Comparison of ENCODE assay signal across 1 cellular context in the genomic region with DNA sequence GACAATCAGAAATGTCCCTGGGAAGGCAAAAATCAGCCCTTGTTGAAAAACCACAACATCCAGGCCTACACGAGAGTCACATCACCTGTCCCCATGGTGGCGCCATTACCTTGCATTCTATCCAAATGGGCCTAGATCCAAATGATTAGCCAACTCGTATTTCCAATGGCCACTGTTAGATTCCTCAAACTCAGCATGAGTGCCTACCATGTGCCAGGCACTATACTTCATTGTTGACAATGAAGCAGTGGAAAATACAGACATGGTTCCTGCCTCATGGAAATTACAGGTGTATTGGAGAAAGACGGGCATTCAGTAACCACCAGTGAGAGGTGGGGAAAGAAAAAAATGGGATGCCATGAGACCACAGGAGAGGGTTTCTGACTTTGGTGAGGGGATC.
TF ChIP-seq lines count a peak whose summit lies in the region.

No MANE protein-coding gene starts in this region.

TF ChIP-seq in K562, 482 proteins besides CTCF, POLR2A, EP300 and RAD21 (continued from another document and continues in another):
- TF ChIP-seq, protein P1, sequence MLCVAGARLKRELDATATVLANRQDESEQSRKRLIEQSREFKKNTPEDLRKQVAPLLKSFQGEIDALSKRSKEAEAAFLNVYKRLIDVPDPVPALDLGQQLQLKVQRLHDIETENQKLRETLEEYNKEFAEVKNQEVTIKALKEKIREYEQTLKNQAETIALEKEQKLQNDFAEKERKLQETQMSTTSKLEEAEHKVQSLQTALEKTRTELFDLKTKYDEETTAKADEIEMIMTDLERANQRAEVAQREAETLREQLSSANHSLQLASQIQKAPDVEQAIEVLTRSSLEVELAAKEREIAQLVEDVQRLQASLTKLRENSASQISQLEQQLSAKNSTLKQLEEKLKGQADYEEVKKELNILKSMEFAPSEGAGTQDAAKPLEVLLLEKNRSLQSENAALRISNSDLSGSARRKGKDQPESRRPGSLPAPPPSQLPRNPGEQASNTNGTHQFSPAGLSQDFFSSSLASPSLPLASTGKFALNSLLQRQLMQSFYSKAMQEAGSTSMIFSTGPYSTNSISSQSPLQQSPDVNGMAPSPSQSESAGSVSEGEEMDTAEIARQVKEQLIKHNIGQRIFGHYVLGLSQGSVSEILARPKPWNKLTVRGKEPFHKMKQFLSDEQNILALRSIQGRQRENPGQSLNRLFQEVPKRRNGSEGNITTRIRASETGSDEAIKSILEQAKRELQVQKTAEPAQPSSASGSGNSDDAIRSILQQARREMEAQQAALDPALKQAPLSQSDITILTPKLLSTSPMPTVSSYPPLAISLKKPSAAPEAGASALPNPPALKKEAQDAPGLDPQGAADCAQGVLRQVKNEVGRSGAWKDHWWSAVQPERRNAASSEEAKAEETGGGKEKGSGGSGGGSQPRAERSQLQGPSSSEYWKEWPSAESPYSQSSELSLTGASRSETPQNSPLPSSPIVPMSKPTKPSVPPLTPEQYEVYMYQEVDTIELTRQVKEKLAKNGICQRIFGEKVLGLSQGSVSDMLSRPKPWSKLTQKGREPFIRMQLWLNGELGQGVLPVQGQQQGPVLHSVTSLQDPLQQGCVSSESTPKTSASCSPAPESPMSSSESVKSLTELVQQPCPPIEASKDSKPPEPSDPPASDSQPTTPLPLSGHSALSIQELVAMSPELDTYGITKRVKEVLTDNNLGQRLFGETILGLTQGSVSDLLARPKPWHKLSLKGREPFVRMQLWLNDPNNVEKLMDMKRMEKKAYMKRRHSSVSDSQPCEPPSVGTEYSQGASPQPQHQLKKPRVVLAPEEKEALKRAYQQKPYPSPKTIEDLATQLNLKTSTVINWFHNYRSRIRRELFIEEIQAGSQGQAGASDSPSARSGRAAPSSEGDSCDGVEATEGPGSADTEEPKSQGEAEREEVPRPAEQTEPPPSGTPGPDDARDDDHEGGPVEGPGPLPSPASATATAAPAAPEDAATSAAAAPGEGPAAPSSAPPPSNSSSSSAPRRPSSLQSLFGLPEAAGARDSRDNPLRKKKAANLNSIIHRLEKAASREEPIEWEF (CRISPR knock-in tag; IDR thresholded peaks at IDR 0.05): no peak
- TF ChIP-seq HEY1 (CRISPR knock-in tag; IDR thresholded peaks at IDR 0.05; ENCODE audit: borderline replicate concordance) (no peak), E2F3 (CRISPR knock-in tag; IDR thresholded peaks at IDR 0.05) (no peak), LCOR (CRISPR knock-in tag; IDR thresholded peaks at IDR 0.05) (peak; percentile 36; the same call in 1 of the 2 replicates), DPF2 (IDR thresholded peaks at IDR 0.05) (0 out of 2 replicates have a peak, but pooled peaks have one; percentile 10), NR3C1 (CRISPR knock-in tag; IDR thresholded peaks at IDR 0.05) (no peak), NFIX (CRISPR knock-in tag; IDR thresholded peaks at IDR 0.05; ENCODE audit: low read depth) (no peak), IFI16 (CRISPR knock-in tag; IDR thresholded peaks at IDR 0.05) (no peak), SOX6 (IDR thresholded peaks at IDR 0.05) (no peak), ZNF212 (CRISPR knock-in tag; IDR thresholded peaks at IDR 0.05) (no peak), MEF2D (tag; conservative IDR thresholded peaks at IDR 0.05; ENCODE audit: low read depth) (no peak), ZFX (CRISPR knock-in tag; IDR thresholded peaks at IDR 0.05) (peak; percentile 59), BHLHE40 (IDR thresholded peaks at IDR 0.05; ENCODE audit: low read length) (no peak), ZNF311 (CRISPR knock-in tag; IDR thresholded peaks at IDR 0.05) (no peak), YY1 (IDR thresholded peaks at IDR 0.05; ENCODE audit: borderline replicate concordance in 1 of 3, control insufficient read depth in 1 of 3, extremely low read depth in 1 of 3, insufficient read depth in 3 of 3, insufficient read length in 1 of 3, insufficient replicate concordance in 2 of 3, low read depth in 1 of 3, low read length in 2 of 3) (peak in 1 of 3 experiments; percentile 36), TCF7L2 (IDR thresholded peaks at IDR 0.05; ENCODE audit: low read depth, low read length) (no peak), KAT2B (IDR thresholded peaks at IDR 0.05; ENCODE audit: low read depth, low read length) (no peak), HMG20B (CRISPR knock-in tag; IDR thresholded peaks at IDR 0.05) (no peak), HCFC1 (IDR thresholded peaks at IDR 0.05; ENCODE audit: low read depth, low read length) (no peak), ZNF717 (CRISPR knock-in tag; IDR thresholded peaks at IDR 0.05) (no peak), KDM4B (IDR thresholded peaks at IDR 0.05; ENCODE audit: borderline replicate concordance in 2 of 2, low read depth in 1 of 2) (no peak), FOXJ3 (CRISPR knock-in tag; IDR thresholded peaks at IDR 0.05) (no peak), ZNF253 (CRISPR knock-in tag; conservative IDR thresholded peaks at IDR 0.05) (no peak), ZNF644 (tag; IDR thresholded peaks at IDR 0.05; ENCODE audit: low read depth) (no peak), CC2D1A (IDR thresholded peaks at IDR 0.05) (peak; percentile 46; the same call in 1 of the 2 replicates), TCFL5 (CRISPR knock-in tag; conservative IDR thresholded peaks at IDR 0.05) (no peak), SLC30A9 (CRISPR knock-in tag; IDR thresholded peaks at IDR 0.05) (no peak), MCM5 (IDR thresholded peaks at IDR 0.05; ENCODE audit: low read depth) (no peak), NR1H2 (CRISPR knock-in tag; IDR thresholded peaks at IDR 0.05) (no peak), FUS (optimal IDR thresholded peaks at IDR 0.05; ENCODE audit: low read depth, low read length) (no peak), XRCC5 (IDR thresholded peaks at IDR 0.05; ENCODE audit: low read depth, low read length) (no peak)
- TF ChIP-seq, protein P2, sequence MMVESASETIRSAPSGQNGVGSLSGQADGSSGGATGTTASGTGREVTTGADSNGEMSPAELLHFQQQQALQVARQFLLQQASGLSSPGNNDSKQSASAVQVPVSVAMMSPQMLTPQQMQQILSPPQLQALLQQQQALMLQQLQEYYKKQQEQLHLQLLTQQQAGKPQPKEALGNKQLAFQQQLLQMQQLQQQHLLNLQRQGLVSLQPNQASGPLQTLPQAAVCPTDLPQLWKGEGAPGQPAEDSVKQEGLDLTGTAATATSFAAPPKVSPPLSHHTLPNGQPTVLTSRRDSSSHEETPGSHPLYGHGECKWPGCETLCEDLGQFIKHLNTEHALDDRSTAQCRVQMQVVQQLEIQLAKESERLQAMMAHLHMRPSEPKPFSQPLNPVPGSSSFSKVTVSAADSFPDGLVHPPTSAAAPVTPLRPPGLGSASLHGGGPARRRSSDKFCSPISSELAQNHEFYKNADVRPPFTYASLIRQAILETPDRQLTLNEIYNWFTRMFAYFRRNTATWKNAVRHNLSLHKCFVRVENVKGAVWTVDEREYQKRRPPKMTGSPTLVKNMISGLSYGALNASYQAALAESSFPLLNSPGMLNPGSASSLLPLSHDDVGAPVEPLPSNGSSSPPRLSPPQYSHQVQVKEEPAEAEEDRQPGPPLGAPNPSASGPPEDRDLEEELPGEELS (CRISPR knock-in tag; IDR thresholded peaks at IDR 0.05; ENCODE audit: borderline replicate concordance): no peak
- TF ChIP-seq, protein P3, sequence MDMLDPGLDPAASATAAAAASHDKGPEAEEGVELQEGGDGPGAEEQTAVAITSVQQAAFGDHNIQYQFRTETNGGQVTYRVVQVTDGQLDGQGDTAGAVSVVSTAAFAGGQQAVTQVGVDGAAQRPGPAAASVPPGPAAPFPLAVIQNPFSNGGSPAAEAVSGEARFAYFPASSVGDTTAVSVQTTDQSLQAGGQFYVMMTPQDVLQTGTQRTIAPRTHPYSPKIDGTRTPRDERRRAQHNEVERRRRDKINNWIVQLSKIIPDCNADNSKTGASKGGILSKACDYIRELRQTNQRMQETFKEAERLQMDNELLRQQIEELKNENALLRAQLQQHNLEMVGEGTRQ (CRISPR knock-in tag; IDR thresholded peaks at IDR 0.05): no peak
- TF ChIP-seq, protein P4, sequence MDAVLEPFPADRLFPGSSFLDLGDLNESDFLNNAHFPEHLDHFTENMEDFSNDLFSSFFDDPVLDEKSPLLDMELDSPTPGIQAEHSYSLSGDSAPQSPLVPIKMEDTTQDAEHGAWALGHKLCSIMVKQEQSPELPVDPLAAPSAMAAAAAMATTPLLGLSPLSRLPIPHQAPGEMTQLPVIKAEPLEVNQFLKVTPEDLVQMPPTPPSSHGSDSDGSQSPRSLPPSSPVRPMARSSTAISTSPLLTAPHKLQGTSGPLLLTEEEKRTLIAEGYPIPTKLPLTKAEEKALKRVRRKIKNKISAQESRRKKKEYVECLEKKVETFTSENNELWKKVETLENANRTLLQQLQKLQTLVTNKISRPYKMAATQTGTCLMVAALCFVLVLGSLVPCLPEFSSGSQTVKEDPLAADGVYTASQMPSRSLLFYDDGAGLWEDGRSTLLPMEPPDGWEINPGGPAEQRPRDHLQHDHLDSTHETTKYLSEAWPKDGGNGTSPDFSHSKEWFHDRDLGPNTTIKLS (IDR thresholded peaks at IDR 0.05; ENCODE audit: borderline replicate concordance, low read depth): no peak
- TF ChIP-seq, protein P5, sequence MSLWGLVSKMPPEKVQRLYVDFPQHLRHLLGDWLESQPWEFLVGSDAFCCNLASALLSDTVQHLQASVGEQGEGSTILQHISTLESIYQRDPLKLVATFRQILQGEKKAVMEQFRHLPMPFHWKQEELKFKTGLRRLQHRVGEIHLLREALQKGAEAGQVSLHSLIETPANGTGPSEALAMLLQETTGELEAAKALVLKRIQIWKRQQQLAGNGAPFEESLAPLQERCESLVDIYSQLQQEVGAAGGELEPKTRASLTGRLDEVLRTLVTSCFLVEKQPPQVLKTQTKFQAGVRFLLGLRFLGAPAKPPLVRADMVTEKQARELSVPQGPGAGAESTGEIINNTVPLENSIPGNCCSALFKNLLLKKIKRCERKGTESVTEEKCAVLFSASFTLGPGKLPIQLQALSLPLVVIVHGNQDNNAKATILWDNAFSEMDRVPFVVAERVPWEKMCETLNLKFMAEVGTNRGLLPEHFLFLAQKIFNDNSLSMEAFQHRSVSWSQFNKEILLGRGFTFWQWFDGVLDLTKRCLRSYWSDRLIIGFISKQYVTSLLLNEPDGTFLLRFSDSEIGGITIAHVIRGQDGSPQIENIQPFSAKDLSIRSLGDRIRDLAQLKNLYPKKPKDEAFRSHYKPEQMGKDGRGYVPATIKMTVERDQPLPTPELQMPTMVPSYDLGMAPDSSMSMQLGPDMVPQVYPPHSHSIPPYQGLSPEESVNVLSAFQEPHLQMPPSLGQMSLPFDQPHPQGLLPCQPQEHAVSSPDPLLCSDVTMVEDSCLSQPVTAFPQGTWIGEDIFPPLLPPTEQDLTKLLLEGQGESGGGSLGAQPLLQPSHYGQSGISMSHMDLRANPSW (CRISPR knock-in tag; IDR thresholded peaks at IDR 0.05): no peak
- TF ChIP-seq, protein P6, sequence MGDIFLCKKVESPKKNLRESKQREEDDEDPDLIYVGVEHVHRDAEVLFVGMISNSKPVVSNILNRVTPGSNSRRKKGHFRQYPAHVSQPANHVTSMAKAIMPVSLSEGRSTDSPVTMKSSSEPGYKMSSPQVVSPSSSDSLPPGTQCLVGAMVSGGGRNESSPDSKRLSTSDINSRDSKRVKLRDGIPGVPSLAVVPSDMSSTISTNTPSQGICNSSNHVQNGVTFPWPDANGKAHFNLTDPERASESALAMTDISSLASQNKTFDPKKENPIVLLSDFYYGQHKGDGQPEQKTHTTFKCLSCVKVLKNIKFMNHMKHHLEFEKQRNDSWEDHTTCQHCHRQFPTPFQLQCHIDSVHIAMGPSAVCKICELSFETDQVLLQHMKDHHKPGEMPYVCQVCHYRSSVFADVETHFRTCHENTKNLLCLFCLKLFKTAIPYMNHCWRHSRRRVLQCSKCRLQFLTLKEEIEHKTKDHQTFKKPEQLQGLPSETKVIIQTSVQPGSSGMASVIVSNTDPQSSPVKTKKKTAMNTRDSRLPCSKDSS (IDR thresholded peaks at IDR 0.05; ENCODE audit: low read depth, partially characterized antibody): no peak
- TF ChIP-seq, protein P7, sequence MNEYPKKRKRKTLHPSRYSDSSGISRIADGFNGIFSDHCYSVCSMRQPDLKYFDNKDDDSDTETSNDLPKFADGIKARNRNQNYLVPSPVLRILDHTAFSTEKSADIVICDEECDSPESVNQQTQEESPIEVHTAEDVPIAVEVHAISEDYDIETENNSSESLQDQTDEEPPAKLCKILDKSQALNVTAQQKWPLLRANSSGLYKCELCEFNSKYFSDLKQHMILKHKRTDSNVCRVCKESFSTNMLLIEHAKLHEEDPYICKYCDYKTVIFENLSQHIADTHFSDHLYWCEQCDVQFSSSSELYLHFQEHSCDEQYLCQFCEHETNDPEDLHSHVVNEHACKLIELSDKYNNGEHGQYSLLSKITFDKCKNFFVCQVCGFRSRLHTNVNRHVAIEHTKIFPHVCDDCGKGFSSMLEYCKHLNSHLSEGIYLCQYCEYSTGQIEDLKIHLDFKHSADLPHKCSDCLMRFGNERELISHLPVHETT (CRISPR knock-in tag; conservative IDR thresholded peaks at IDR 0.05 in 1 of 2, IDR thresholded peaks at IDR 0.05 in 1 of 2): no peak
- TF ChIP-seq, protein P8, sequence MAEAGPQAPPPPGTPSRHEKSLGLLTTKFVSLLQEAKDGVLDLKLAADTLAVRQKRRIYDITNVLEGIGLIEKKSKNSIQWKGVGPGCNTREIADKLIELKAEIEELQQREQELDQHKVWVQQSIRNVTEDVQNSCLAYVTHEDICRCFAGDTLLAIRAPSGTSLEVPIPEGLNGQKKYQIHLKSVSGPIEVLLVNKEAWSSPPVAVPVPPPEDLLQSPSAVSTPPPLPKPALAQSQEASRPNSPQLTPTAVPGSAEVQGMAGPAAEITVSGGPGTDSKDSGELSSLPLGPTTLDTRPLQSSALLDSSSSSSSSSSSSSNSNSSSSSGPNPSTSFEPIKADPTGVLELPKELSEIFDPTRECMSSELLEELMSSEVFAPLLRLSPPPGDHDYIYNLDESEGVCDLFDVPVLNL (CRISPR knock-in tag; IDR thresholded peaks at IDR 0.05; ENCODE audit: low read depth): no peak
- TF ChIP-seq, protein P9, sequence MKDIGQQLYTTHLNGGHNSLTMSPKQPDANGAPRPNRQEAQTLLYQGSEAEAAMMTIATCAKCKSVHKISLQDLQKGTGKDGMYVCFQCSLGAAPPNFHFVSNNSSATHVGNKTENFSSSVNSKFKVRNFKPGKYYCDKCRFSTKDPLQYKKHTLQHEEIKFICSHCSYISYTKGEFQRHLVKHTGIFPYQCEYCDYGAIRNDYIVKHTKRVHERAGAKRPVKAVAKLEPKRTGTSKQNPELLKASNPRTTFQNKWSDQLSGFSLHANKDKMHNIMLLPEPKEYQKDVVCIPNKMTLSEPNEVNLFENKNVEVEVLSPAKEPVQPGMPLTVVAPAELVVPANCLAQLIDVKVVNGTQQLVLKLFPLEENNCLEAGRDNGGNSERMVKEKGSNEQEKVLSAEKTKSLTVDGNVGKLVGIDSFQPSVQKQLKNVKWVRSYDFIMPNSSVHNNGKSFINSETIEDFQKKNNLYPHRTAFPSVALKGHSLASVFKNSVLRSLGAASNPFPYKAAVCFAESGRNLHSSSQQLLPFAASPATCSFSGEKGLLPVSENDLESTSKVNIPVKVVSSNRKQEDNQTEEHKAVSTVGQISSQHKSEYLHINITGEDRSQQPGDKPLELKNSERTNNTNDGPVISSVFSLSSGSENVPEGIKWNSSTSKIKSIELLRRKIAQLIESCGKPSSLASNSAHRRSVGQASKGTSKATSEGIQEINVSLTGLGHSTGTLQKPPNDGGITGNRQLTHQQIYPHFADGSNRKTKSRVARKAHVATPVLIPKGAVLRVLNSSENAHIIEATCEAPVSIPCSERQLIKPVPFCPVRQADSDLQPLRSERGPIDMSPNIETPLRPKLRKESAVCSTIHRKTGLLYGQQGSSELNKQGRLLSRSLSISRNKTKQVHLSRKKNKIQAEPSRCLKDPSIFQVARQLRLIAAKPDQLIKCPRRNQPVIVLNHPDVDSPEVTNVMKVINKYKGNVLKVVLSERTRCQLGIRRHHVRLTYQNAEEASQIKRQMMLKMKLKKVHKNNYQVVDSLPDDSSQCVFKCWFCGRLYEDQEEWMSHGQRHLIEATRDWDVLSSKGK (CRISPR knock-in tag; IDR thresholded peaks at IDR 0.05): no peak
